8 cellular contexts compared by ENCODE assay signal in genomic region chr12:55925870-55926737, GRCh38. TPM values are rescaled to one million over a fixed set of nuclear protein-coding genes. Genes with fewer than 3 reads are reported as not detected.
DNase-seq lines count a peak whose midpoint lies in the region; ATAC-seq and TF ChIP-seq lines count a peak whose summit lies in the region.

No MANE protein-coding gene starts in this region.

- peak overlapping the region; percentile 90 for H3K9ac ChIP-seq in smooth muscle cell (ENCODE audit: low read depth)

- no peak for DNase-seq in heart left ventricle
- no peak for DNase-seq in left cardiac atrium
- DNase-seq in WTC11 (ENCODE audit: low spot score), result no peak
- DNase-seq in germinal center (ENCODE audit: low spot score), result peak; percentile 6
- no peak for DNase-seq in smooth muscle cell (lab: John Stamatoyannopoulos, UW; ENCODE audit: unreplicated experiment)
- DNase-seq in GM19240 (ENCODE audit: insufficient read length, low spot score), result no peak
- no peak for DNase-seq in NCI-H446 (lab: John Stamatoyannopoulos, UW)
- no peak for DNase-seq in 8988T

- H3K4me3 Mint-ChIP-seq in WTC11, result peak overlapping the region; percentile 94

- peak overlapping the region; percentile 96 for H3K27ac Mint-ChIP-seq in WTC11

- H3K27me3 Mint-ChIP-seq in WTC11 (ENCODE audit: low read depth), result peaks cover 2% of the 10 kb centered on the region

- no peaks in the 10 kb centered on the region for H3K9me3 Mint-ChIP-seq in WTC11

- peaks cover 70% of the 10 kb centered on the region for H3K79me2 ChIP-seq in smooth muscle cell (ENCODE audit: low read depth)

- H3F3A ChIP-seq in smooth muscle cell (ENCODE audit: low read depth), result peaks cover 12% of the 10 kb centered on the region

- ATAC-seq in heart left ventricle (no peak), left cardiac atrium (no peak), WTC11 (no peak)

- CTCF ChIA-PET in WTC11 (lab: Charles Lee), result interaction anchor here (0.8 to 5.0 kb wide), 15 partner anchors 8 to 280 kb away, joined by 3 to 32 read pairs (median 3); partner anchors contain the start of genes DNAJC14, ORMDL2, RAB5B and SARNP

- intact Hi-C loops in heart left ventricle (cut with DNase I) (loop anchor here in 8 of 10 donors (1.0 to 5.0 kb wide), 9 partner anchors 17 to 109 kb away; partner anchors contain the start of genes ORMDL2 (in 3 of the 8), SARNP (in 2 of the 8), DNAJC14 (in 1 of the 8) and RAB5B (in 1 of the 8)), left cardiac atrium (cut with DNase I) (loop anchor here in 1 of 2 donors (5.0 kb wide), 1 partner anchor 94 kb away; no protein-coding TSS in a partner anchor)

- POLR2A ChIA-PET in WTC11 (lab: Charles Lee), result interaction anchor here (0.9 to 2.7 kb wide), 4 partner anchors 47 to 197 kb away, joined by 3 to 16 read pairs (median 4); partner anchors contain the start of genes DNAJC14, ORMDL2, RAB5B and SARNP

- H3K4me3 ChIP-seq in heart left ventricle, result peak overlapping the region; percentile 53 to 95 (median 82)
- H3K4me3 ChIP-seq in smooth muscle cell, result peak overlapping the region; percentile 82

- peak overlapping the region; percentile 81 to 98 (median 97) for H3K27ac ChIP-seq in heart left ventricle
- peak overlapping the region; percentile 86 for H3K27ac ChIP-seq in smooth muscle cell (ENCODE audit: low read depth)

- H3K4me1 Mint-ChIP-seq in WTC11, result peaks cover 37% of the 10 kb centered on the region

- WGBS in heart left ventricle, 4 donors, result 13 to 18% (median 16%) methylated on average over 10 of the region's 10 CpGs
- WGBS in smooth muscle cell (ENCODE audit: low lambda C conversion rate), result 21% methylated on average over 10 of the region's 10 CpGs

- TF ChIP-seq POLR2A in heart left ventricle (IDR thresholded peaks at IDR 0.05), result no peak

- H3K27me3 ChIP-seq in heart left ventricle (no peaks in the 10 kb centered on the region), smooth muscle cell (ENCODE audit: low read depth) (no peaks in the 10 kb centered on the region)

- peaks cover 26% of the 10 kb centered on the region for H3K36me3 Mint-ChIP-seq in WTC11

- H2AFZ ChIP-seq in smooth muscle cell (ENCODE audit: low read depth), result peak overlapping the region; percentile 87

- H3K4me2 ChIP-seq in smooth muscle cell, result peak overlapping the region; percentile 90

- H4K20me1 ChIP-seq in smooth muscle cell (ENCODE audit: low read depth), result peaks cover 21% of the 10 kb centered on the region

- H3K4me1 ChIP-seq in heart left ventricle (peaks cover 0 to 52% (median 30%) of the 10 kb centered on the region in 12 donors), smooth muscle cell (ENCODE audit: low read depth) (peaks cover 19% of the 10 kb centered on the region)

- H3K36me3 ChIP-seq in heart left ventricle (peaks cover 0 to 27% (median 13%) of the 10 kb centered on the region in 9 donors), smooth muscle cell (ENCODE audit: low read depth) (no peaks in the 10 kb centered on the region)

- TF ChIP-seq CTCF in heart left ventricle (IDR thresholded peaks at IDR 0.05), result no peak
- no peak for TF ChIP-seq CTCF in WTC11 (IDR thresholded peaks at IDR 0.05)
- TF ChIP-seq CTCF in smooth muscle cell (IDR thresholded peaks at IDR 0.05; ENCODE audit: borderline replicate concordance, insufficient read depth, poor library complexity, severe bottlenecking), result no peak

- H3K9me3 ChIP-seq in heart left ventricle (no peaks in the 10 kb centered on the region), smooth muscle cell (replicated peaks; ENCODE audit: low read depth) (no peaks in the 10 kb centered on the region)

TF ChIP-seq in WTC11, 78 proteins besides CTCF, POLR2A, EP300 and RAD21:
- no peak for TF ChIP-seq NR2C2 (CRISPR knock-in tag; IDR thresholded peaks at IDR 0.05)
- no peak for TF ChIP-seq PRRX2 (CRISPR knock-in tag; IDR thresholded peaks at IDR 0.05)
- TF ChIP-seq ZNF219 (CRISPR knock-in tag; IDR thresholded peaks at IDR 0.05; ENCODE audit: borderline replicate concordance), result no peak
TF ChIP-seq in WTC11: peak in this region for 0.

RNA-seq across cellular contexts. Expression of gene PYM1, which starts 1.6 kb away (rescaled TPM):
- total RNA-seq in heart left ventricle (10 to 100 TPM; 12.0 to 22.3 (median 13.7) TPM), left cardiac atrium (10 to 100 TPM; 16.0 to 21.2 TPM), WTC11 (2021) (55.5 to 61.7 TPM (median 57.3 TPM) in 3 replicates), smooth muscle cell (28.6 and 36.0 TPM in 2 replicates)
- polyA plus RNA-seq in heart left ventricle (10 to 100 TPM; 19.8 to 33.6 TPM), smooth muscle cell (48.2 and 51.2 TPM in 2 replicates)

RNA-seq across cellular contexts. Expression of gene DGKA, which starts 4.9 kb away (rescaled TPM):
- total RNA-seq in heart left ventricle (10 to 100 TPM in 4 of 9 donors, 1 to 10 TPM in 5; 5.3 to 27.8 (median 9.6) TPM), left cardiac atrium (10 to 100 TPM; 17.3 to 19.8 TPM), WTC11 (2021) (19.8 to 25.5 TPM (median 23.6 TPM) in 3 replicates), smooth muscle cell (86.0 and 87.1 TPM in 2 replicates)
- polyA plus RNA-seq in heart left ventricle (1 to 10 TPM; 7.6 to 7.8 TPM), smooth muscle cell (66.3 and 125 TPM in 2 replicates)

RNA-seq across cellular contexts. Expression of gene PMEL, which starts 39.7 kb away (rescaled TPM):
- total RNA-seq in heart left ventricle (1 to 10 TPM in 3 of 9 donors, under 1 TPM in 5, not detected in 1; 0.56 to 1.3 (median 0.73) TPM), left cardiac atrium (under 1 TPM; 0.65 to 0.81 TPM), WTC11 (2021) (72.2 to 86.5 TPM (median 79.3 TPM) in 3 replicates), smooth muscle cell (1.8 and 4.7 TPM in 2 replicates)
- polyA plus RNA-seq in heart left ventricle (under 1 TPM; 0.23 to 0.49 TPM), smooth muscle cell (1.4 and 1.9 TPM in 2 replicates)

RNA-seq across cellular contexts. Expression of gene CDK2, which starts 40.5 kb away (rescaled TPM):
- total RNA-seq in heart left ventricle (10 to 100 TPM in 6 of 9 donors, 1 to 10 TPM in 3; 3.7 to 16.7 (median 11.3) TPM), left cardiac atrium (10 to 100 TPM; 14.1 to 18.2 TPM), WTC11 (2021) (37.6 to 44.1 TPM (median 43.1 TPM) in 3 replicates), smooth muscle cell (36.5 and 37.5 TPM in 2 replicates)
- polyA plus RNA-seq in heart left ventricle (10 to 100 TPM in 1 of 2 donors, 1 to 10 TPM in 1; 4.1 to 23.5 TPM), smooth muscle cell (25.8 and 33.3 TPM in 2 replicates)

RNA-seq across cellular contexts. Expression of gene RAB5B, which starts 47.8 kb away (rescaled TPM):
- total RNA-seq in heart left ventricle (100 to 1,000 TPM in 8 of 9 donors, 10 to 100 TPM in 1; 97.5 to 135 (median 119) TPM), left cardiac atrium (100 to 1,000 TPM; 105 to 114 TPM), WTC11 (2021) (55.0 to 65.8 TPM (median 64.3 TPM) in 3 replicates), smooth muscle cell (77.2 and 90.4 TPM in 2 replicates)
- polyA plus RNA-seq in heart left ventricle (10 to 100 TPM; 57.5 to 86.5 TPM), smooth muscle cell (81.9 and 93.4 TPM in 2 replicates)

Comparison
In these comparisons a context has a peak if more than half of its experiments do, and no peak if none do; other contexts are left out.
1. RNA of gene PMEL, which starts 39.7 kb away (total RNA-seq): 72.2 to 86.5 TPM in WTC11; 1.8 to 4.7 TPM in smooth muscle cell, 0.65 to 0.81 TPM in left cardiac atrium and 0.56 to 1.3 TPM in heart left ventricle; every median in the first group is over 10 times any median in the second.